1 cellular context compared by ENCODE assay signal in the genomic region with DNA sequence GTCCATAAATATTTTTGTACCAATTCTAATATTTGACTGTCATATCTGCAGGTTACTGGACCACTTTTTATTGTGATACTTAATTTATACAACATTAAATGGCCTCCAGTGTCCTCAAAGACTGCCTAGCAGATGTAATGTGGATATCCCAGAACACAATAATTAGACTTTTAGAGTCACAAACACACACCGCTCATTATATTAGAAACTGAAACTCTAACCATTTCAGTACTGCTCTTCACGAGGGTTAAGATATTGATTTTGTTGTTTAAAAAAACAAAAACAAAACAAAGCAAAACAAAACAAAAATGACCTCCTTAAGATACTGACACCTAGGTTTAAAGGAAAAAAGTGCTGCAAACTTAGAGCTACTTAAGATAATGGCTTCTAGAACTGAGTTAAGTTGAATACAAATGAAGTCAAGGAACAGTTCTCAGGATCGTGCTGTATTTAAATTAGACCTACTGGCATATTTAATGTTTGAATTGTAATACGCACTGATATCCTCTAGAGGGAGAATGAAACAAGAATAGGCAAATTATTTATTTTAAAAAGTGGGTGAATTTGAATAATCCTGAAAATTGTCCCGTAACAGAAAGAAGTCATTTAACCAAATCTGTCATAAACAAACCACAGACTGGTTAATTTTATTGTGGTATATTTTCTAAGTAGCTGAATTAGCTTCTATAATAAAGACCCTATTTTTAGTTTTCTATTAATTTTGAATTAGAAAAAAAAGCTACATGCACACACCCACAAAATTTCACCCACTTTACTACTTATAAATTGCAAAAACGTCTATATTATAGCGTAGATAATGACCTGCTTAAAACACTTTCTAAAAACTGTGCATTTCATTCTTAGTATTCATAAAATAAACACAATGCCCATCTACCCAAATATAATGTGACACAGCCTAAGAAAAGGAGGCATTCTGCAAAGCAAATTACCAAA.
A peak's percentile ranks its signal among the peaks of the same experiment; 100 is the strongest.
TF ChIP-seq lines count a peak whose summit lies in the region.

No MANE protein-coding gene starts in this region.

TF ChIP-seq in IMR-90, 13 proteins besides CTCF, POLR2A, EP300 and RAD21:
- TF ChIP-seq SMC3 (IDR thresholded peaks at IDR 0.05; ENCODE audit: low read depth, low read length) (peak; percentile 37; the same call in 1 of the 2 replicates), CEBPB (IDR thresholded peaks at IDR 0.05; ENCODE audit: low read depth, low read length) (no peak), NFE2L2 (IDR thresholded peaks at IDR 0.05; ENCODE audit: low read depth, low read length) (no peak), MAZ (IDR thresholded peaks at IDR 0.05; ENCODE audit: borderline replicate concordance, low read depth, low read length) (no peak), CHD1 (IDR thresholded peaks at IDR 0.05; ENCODE audit: low read depth, low read length) (no peak), RFX5 (IDR thresholded peaks at IDR 0.05; ENCODE audit: low read depth, low read length) (no peak), MAFK (IDR thresholded peaks at IDR 0.05; ENCODE audit: low read depth, low read length) (no peak)
- TF ChIP-seq, protein P1, sequence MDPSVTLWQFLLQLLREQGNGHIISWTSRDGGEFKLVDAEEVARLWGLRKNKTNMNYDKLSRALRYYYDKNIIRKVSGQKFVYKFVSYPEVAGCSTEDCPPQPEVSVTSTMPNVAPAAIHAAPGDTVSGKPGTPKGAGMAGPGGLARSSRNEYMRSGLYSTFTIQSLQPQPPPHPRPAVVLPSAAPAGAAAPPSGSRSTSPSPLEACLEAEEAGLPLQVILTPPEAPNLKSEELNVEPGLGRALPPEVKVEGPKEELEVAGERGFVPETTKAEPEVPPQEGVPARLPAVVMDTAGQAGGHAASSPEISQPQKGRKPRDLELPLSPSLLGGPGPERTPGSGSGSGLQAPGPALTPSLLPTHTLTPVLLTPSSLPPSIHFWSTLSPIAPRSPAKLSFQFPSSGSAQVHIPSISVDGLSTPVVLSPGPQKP (IDR thresholded peaks at IDR 0.05; ENCODE audit: borderline replicate concordance, low read depth, low read length) = no peak
- TF ChIP-seq, protein P2, sequence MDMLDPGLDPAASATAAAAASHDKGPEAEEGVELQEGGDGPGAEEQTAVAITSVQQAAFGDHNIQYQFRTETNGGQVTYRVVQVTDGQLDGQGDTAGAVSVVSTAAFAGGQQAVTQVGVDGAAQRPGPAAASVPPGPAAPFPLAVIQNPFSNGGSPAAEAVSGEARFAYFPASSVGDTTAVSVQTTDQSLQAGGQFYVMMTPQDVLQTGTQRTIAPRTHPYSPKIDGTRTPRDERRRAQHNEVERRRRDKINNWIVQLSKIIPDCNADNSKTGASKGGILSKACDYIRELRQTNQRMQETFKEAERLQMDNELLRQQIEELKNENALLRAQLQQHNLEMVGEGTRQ (IDR thresholded peaks at IDR 0.05; ENCODE audit: low read depth, low read length) = no peak
